Comparison of ENCODE assay signal across 12 cellular contexts in the genomic region with DNA sequence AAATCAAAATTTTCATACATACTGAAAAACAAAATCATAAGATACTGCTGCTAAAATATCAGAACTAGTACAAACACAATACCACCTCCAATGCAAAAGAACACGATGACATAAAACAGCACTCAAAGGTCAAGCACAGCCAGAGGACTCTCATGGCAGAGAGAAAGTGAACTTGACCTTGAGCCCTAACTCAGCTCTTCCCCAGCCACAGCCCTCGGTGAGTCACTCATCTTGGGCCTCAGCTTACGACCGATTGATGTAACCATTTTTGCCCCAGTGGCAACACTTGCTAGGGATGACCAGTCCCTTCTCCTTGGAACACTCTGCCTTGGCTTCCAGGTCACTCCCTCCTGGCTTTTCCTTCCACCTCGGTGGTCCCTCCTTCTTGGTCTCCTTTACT.
DNase-seq lines count a peak whose midpoint lies in the region; ATAC-seq and TF ChIP-seq lines count a peak whose summit lies in the region.
"Had no signal": no experiment of that assay in that cellular context is flagged by ENCODE, and none has a peak within 500 bp of the region (broad histone marks: within the 10 kb centered on the region; RNA-seq: fewer than 3 reads in every experiment).

No MANE protein-coding gene starts in this region.

- DNase-seq in EL (peak; percentile 85), RWPE2 (ENCODE audit: low spot score) (no peak), glomerular visceral epithelial cell (ENCODE audit: extremely low spot score) (peak; percentile 30), renal cortical epithelial cell (ENCODE audit: low read depth) (peak; percentile 47), NCI-H2196 treated with DMSO at 0.1 percent for 48 hours (lab: John Stamatoyannopoulos, UW; ENCODE audit: unreplicated experiment) (no peak), NCI-H526 (lab: John Stamatoyannopoulos, UW) (no peak)
- DNase-seq: DMS79; stimulated activated CD4-positive, alpha-beta T cell treated with anti-CD3 and anti-CD28 coated beads, Interleukin-4, amount 100 ng/mL, for 4 hours had no signal

- no peak overlapping the region for H3K27ac ChIP-seq in RWPE2 (ENCODE audit: poor library complexity, severe bottlenecking)
- H3K27ac ChIP-seq: epithelial cell of prostate, upper lobe of left lung had no signal

- TF ChIP-seq CTCF in RWPE2 (IDR thresholded peaks at IDR 0.05; ENCODE audit: poor library complexity, severe bottlenecking), result no peak

- H3K36me3 ChIP-seq in RWPE2 (ENCODE audit: low read depth), result no peaks in the 10 kb centered on the region
- H3K36me3 ChIP-seq: upper lobe of left lung had no signal

- no peak overlapping the region for H3K4me3 ChIP-seq in RWPE2 (ENCODE audit: severe bottlenecking)
- H3K4me3 ChIP-seq: upper lobe of left lung had no signal

- ATAC-seq in RWPE2 (ENCODE audit: low read depth) (0 out of 3 replicates have a peak, but pooled peaks have one; percentile 25), GM21423 (IDR thresholded peaks at IDR 0.05; ENCODE audit: unreplicated experiment) (no peak), GM18520 (IDR thresholded peaks at IDR 0.05; ENCODE audit: unreplicated experiment) (no peak)

- H3K9me3 ChIP-seq in RWPE2 (ENCODE audit: severe bottlenecking), result no peaks in the 10 kb centered on the region
- H3K9me3 ChIP-seq: upper lobe of left lung had no signal

- H3K4me1 ChIP-seq in RWPE2 (ENCODE audit: insufficient read depth, poor library complexity, severe bottlenecking), result peaks cover 12% of the 10 kb centered on the region

- no peaks in the 10 kb centered on the region for H3K27me3 ChIP-seq in RWPE2 (ENCODE audit: insufficient read depth, poor library complexity, severe bottlenecking)
- H3K27me3 ChIP-seq: upper lobe of left lung had no signal

Comparison
In these comparisons a context has a peak if more than half of its experiments do, and no peak if none do; other contexts are left out.
1. DNase-seq: peak in EL (single experiment), glomerular visceral epithelial cell (single experiment) and renal cortical epithelial cell (single experiment); none in RWPE2 (single experiment), NCI-H2196 treated with DMSO at 0.1 percent for 48 hours (single experiment) and NCI-H526 (0 of 2).